Comparison of ENCODE assay signal across 18 cellular contexts in genomic region chr5:37717276-37717612, GRCh38.
DNase-seq lines count a peak whose midpoint lies in the region; ATAC-seq and TF ChIP-seq lines count a peak whose summit lies in the region.
"Had no signal": no experiment of that assay in that cellular context is flagged by ENCODE, and none has a peak within 500 bp of the region (broad histone marks: within the 10 kb centered on the region; RNA-seq: fewer than 3 reads in every experiment).

No MANE protein-coding gene starts in this region.

- ATAC-seq in Panc1: peak; percentile 51

- no peak overlapping the region for H2AFZ ChIP-seq in ACC112 (ENCODE audit: low read length, unreplicated experiment)
- H2AFZ ChIP-seq in fibroblast of lung (ENCODE audit: low read length): no peak overlapping the region
- H2AFZ ChIP-seq: GM23248, neural progenitor cell had no signal

- CTCF ChIA-PET in Panc1 (lab: Charles Lee): no interaction called here
- CTCF ChIA-PET in GM10248 (lab: Yijun Ruan, JAX): interaction anchor here (1.3 kb wide), 1 partner anchor 17 kb away, joined by 3 read pairs; no protein-coding TSS in a partner anchor

- peaks cover 7% of the 10 kb centered on the region for H3K36me3 Mint-ChIP-seq in osteocyte (ENCODE audit: unreplicated experiment)
- H3K36me3 Mint-ChIP-seq: neural progenitor cell had no signal

- no peak overlapping the region for H3K4me3 Mint-ChIP-seq in osteocyte (ENCODE audit: unreplicated experiment)
- H3K4me3 Mint-ChIP-seq: activated naive CD8-positive, alpha-beta T cell; activated T-helper 1 cell treated with anti-CD3 and anti-CD28 coated beads, Interleukin-12 subunit alpha, Interleukin-12 subunit beta, Interleukin-2, Interleukin-4 antibody, amounts not matched to agents 30 ng/mL and 10 ng/mL and 1 ng/mL, durations not matched to agents 14 hours and 24 hours and 36 hours; CD4-positive, alpha-beta memory T cell; neural progenitor cell had no signal

- H3K36me3 ChIP-seq in ACC112 (ENCODE audit: insufficient read depth, low read length): no peaks in the 10 kb centered on the region
- no peaks in the 10 kb centered on the region for H3K36me3 ChIP-seq in Panc1 (ENCODE audit: control insufficient read depth, insufficient read depth, low read length)
- no peaks in the 10 kb centered on the region for H3K36me3 ChIP-seq in fibroblast of lung (ENCODE audit: control insufficient read depth, insufficient read depth, low read length)
- H3K36me3 ChIP-seq: neural progenitor cell had no signal

- H3K4me2 ChIP-seq in fibroblast of lung (ENCODE audit: extremely low read depth, insufficient read depth, low read length): peak overlapping the region; percentile 20
- H3K4me2 ChIP-seq: neural progenitor cell had no signal

- H3K79me2 ChIP-seq in ACC112 (ENCODE audit: control insufficient read depth, insufficient read depth, low read length, unreplicated experiment) (no peaks in the 10 kb centered on the region), fibroblast of lung (ENCODE audit: control insufficient read depth, insufficient read depth, low read length) (no peaks in the 10 kb centered on the region)

- no peaks in the 10 kb centered on the region for H3K27me3 ChIP-seq in ACC112 (ENCODE audit: insufficient read depth, low read length)
- no peaks in the 10 kb centered on the region for H3K27me3 ChIP-seq in Panc1 (ENCODE audit: control insufficient read depth, insufficient read depth, low read length)
- no peaks in the 10 kb centered on the region for H3K27me3 ChIP-seq in fibroblast of lung (ENCODE audit: control insufficient read depth, insufficient read depth, low read length)
- H3K27me3 ChIP-seq: neural progenitor cell had no signal

- BruUV-seq in Panc1 (replicated peaks; lab: Mats Ljungman, UMichigan): no TSS peak

- POLR2A ChIA-PET in Panc1 (lab: Charles Lee) (interaction anchor here (0.6 kb wide), 1 partner anchor 385 kb away, joined by 8 read pairs; no protein-coding TSS in a partner anchor), GM10248 (lab: Yijun Ruan, JAX) (interaction anchor here (0.5 kb wide), 1 partner anchor 264 kb away, joined by 3 read pairs; no protein-coding TSS in a partner anchor)

- in situ Hi-C loops in Panc1 (cut with HindIII; ENCODE audit: low pct_unique_long_range_greater_than_20kb, low sequenced_read_pairs): no loop called here

- H3K9ac ChIP-seq in fibroblast of lung (ENCODE audit: insufficient read depth, low read length): no peak overlapping the region
- H3K9ac ChIP-seq: GM23248, neural progenitor cell had no signal

- H3K9me3 ChIP-seq in Panc1 (ENCODE audit: control insufficient read depth, insufficient read depth, low read depth, low read length): no peaks in the 10 kb centered on the region
- no peaks in the 10 kb centered on the region for H3K9me3 ChIP-seq in fibroblast of lung (ENCODE audit: control insufficient read depth, insufficient read depth, low read depth, low read length)

- no peaks in the 10 kb centered on the region for H3K27me3 Mint-ChIP-seq in osteocyte (ENCODE audit: unreplicated experiment)
- H3K27me3 Mint-ChIP-seq: activated naive CD8-positive, alpha-beta T cell; CD4-positive, alpha-beta memory T cell had no signal

- peaks cover 48% of the 10 kb centered on the region for H3K4me1 ChIP-seq in ACC112 (ENCODE audit: control insufficient read depth, insufficient read depth, low read length, unreplicated experiment)
- peaks cover 7% of the 10 kb centered on the region; the same call in 1 of the 2 replicates for H3K4me1 ChIP-seq in Panc1 (ENCODE audit: control insufficient read depth, insufficient read depth, low read length)
- H3K4me1 ChIP-seq in fibroblast of lung (ENCODE audit: control insufficient read depth, extremely low read depth, insufficient read depth, low read length): peaks cover 5% of the 10 kb centered on the region
- H3K4me1 ChIP-seq: neural progenitor cell had no signal

- peak overlapping the region; percentile 8 for H3K27ac Mint-ChIP-seq in osteocyte (ENCODE audit: unreplicated experiment)
- H3K27ac Mint-ChIP-seq: activated naive CD8-positive, alpha-beta T cell; activated T-helper 1 cell treated with anti-CD3 and anti-CD28 coated beads, Interleukin-12 subunit alpha, Interleukin-12 subunit beta, Interleukin-2, Interleukin-4 antibody, amounts not matched to agents 30 ng/mL and 10 ng/mL and 1 ng/mL, durations not matched to agents 14 hours and 24 hours and 36 hours; neural progenitor cell had no signal

- H4K20me1 ChIP-seq in fibroblast of lung (ENCODE audit: control insufficient read depth, extremely low read depth, insufficient read depth, low read length): no peaks in the 10 kb centered on the region

- intact Hi-C loops in Panc1 (cut with micrococcal nuclease; ENCODE audit: unreplicated experiment): no loop called here

- peak overlapping the region; percentile 22; the same call in 1 of the 2 replicates for H3K4me3 ChIP-seq in ACC112 (ENCODE audit: low read depth, low read length)
- no peak overlapping the region for H3K4me3 ChIP-seq in Panc1 (ENCODE audit: low read depth in 2 of 2, low read length in 2 of 2)
- H3K4me3 ChIP-seq in fibroblast of lung (replicated peaks in 1 of 4; ENCODE audit: control extremely low read depth in 1 of 4, insufficient read depth in 1 of 4, low read depth in 3 of 4, low read length in 4 of 4): no peak overlapping the region
- H3K4me3 ChIP-seq: GM23248, neural progenitor cell had no signal

- H3K9me3 Mint-ChIP-seq in osteocyte (ENCODE audit: unreplicated experiment): no peaks in the 10 kb centered on the region
- H3K9me3 Mint-ChIP-seq: activated T-helper 1 cell treated with anti-CD3 and anti-CD28 coated beads, Interleukin-12 subunit alpha, Interleukin-12 subunit beta, Interleukin-2, Interleukin-4 antibody, amounts not matched to agents 30 ng/mL and 10 ng/mL and 1 ng/mL, durations not matched to agents 14 hours and 24 hours and 36 hours; CD4-positive, alpha-beta memory T cell; neural progenitor cell had no signal

- DNase-seq in Panc1 (ENCODE audit: low read depth, low spot score) (no peak), fibroblast of lung (ENCODE audit: low read depth in 2 of 2) (no peak), osteocyte (ENCODE audit: extremely low spot score, unreplicated experiment) (no peak), NCI-H1417 treated with DMSO at 0.1 percent for 48 hours (lab: John Stamatoyannopoulos, UW) (no peak), H4 (ENCODE audit: low spot score) (no peak), COLO668 (lab: John Stamatoyannopoulos, UW; ENCODE audit: unreplicated experiment) (no peak), GM10248 (ENCODE audit: extremely low spot score) (no peak)
- DNase-seq: activated CD4-positive, alpha-beta T cell treated with anti-CD3 and anti-CD28 coated beads for 1 hour; CD4-positive, alpha-beta memory T cell; effector memory CD4-positive, alpha-beta T cell; KG1; NK-92 treated with Interleukin-12 subunit alpha and Interleukin-12 subunit beta, amount 100 ng/mL, for 24 hours; stimulated activated CD4-positive, alpha-beta T cell treated with anti-CD3 and anti-CD28 coated beads, Interleukin-15, amount 100 ng/mL, for 24 hours had no signal

- TF ChIP-seq CTCF in Panc1 (IDR thresholded peaks at IDR 0.05) (no peak), fibroblast of lung (conservative IDR thresholded peaks at IDR 0.05 in 1 of 2, IDR thresholded peaks at IDR 0.05 in 1 of 2; ENCODE audit: low read depth in 1 of 2, low read length in 2 of 2) (no peak), osteocyte (IDR thresholded peaks at IDR 0.05) (no peak), GM10248 (IDR thresholded peaks at IDR 0.05; ENCODE audit: control extremely low read depth, extremely low read depth, low read depth, missing control alignments) (no peak)

- peaks cover 21% of the 10 kb centered on the region for H3K4me1 Mint-ChIP-seq in osteocyte (ENCODE audit: unreplicated experiment)

- H3K27ac ChIP-seq in ACC112 (ENCODE audit: low read depth, low read length): peak overlapping the region; percentile 13; the same call in 1 of the 2 replicates
- no peak overlapping the region for H3K27ac ChIP-seq in Panc1 (ENCODE audit: low read length)
- no peak overlapping the region for H3K27ac ChIP-seq in fibroblast of lung (ENCODE audit: insufficient read depth, low read length)
- H3K27ac ChIP-seq: GM23248, neural progenitor cell had no signal
